42 cellular contexts compared by ENCODE assay signal in genomic region chr14:21634840-21635239, GRCh38. TPM values are rescaled to one million over a fixed set of nuclear protein-coding genes. Genes with fewer than 3 reads are reported as not detected.
"Had no signal": no experiment of that assay in that cellular context is flagged by ENCODE, and none has a peak within 500 bp of the region (broad histone marks: within the 10 kb centered on the region; RNA-seq: fewer than 3 reads in every experiment).

Gene OR10G2, minus strand, starts transcription at chr14:21634940. Its CDS starts 98 bp downstream, at chr14:21634842.

- DNase-seq: activated effector memory CD4-positive, alpha-beta T cell treated with anti-CD3 and anti-CD28 coated beads, Interleukin-2, amount 50 U/mL, for 16 hours; activated effector memory CD4-positive, alpha-beta T cell treated with Interleukin-2 at 50 U/mL for 16 hours; activated gamma-delta T cell; activated gamma-delta T cell treated with Interleukin-2 at 50 U/mL for 16 hours; activated naive CD4-positive, alpha-beta T cell; activated naive CD4-positive, alpha-beta T cell treated with anti-CD3 and anti-CD28 coated beads for 36 hours; activated naive CD4-positive, alpha-beta T cell treated with anti-CD3 and anti-CD28 coated beads, Interleukin-2, amount 10 ng/mL, durations not matched to agents 7 days and 5 days; activated naive CD4-positive, alpha-beta T cell treated with anti-CD3 and anti-CD28 coated beads, Interleukin-2, amount 50 U/mL, for 16 hours; activated naive CD4-positive, alpha-beta T cell treated with Interleukin-2 at 50 U/mL for 16 hours; activated naive CD8-positive, alpha-beta T cell treated with anti-CD3 and anti-CD28 coated beads for 36 hours; activated naive CD8-positive, alpha-beta T cell treated with anti-CD3 and anti-CD28 coated beads, Interleukin-2, amount 10 ng/mL, durations not matched to agents 7 days and 5 days; activated naive CD8-positive, alpha-beta T cell treated with anti-CD3 and anti-CD28 coated beads, Interleukin-2, amount 50 U/mL, for 24 hours; activated T-cell treated with anti-CD3 and anti-CD28 coated beads, Interleukin-2, amount 50 U/mL, for 1 hour; activated T-cell treated with anti-CD3 and anti-CD28 coated beads, Interleukin-2, amount 50 U/mL, for 24 hours; activated T-cell treated with anti-CD3 and anti-CD28 coated beads, Interleukin-2, amount 50 U/mL, for 48 hours; activated T-cell treated with anti-CD3 and anti-CD28 coated beads, Interleukin-2, amount 50 U/mL, for 72 hours; adrenal gland; amniotic stem cell; amygdala; anterior cingulate cortex; aorta; body of pancreas; brain microvascular endothelial cell; caudate nucleus; central memory CD4-positive, alpha-beta T cell; cerebellar nuclear complex had no signal

- H3K4me1 Mint-ChIP-seq: activated naive CD4-positive, alpha-beta T cell treated with anti-CD3 and anti-CD28 coated beads, Interleukin-2, amount 10 ng/mL, durations not matched to agents 7 days and 5 days; activated naive CD4-positive, alpha-beta T cell treated with anti-CD3 and anti-CD28 coated beads, Interleukin-2, amount 50 U/mL, for 24 hours; activated naive CD8-positive, alpha-beta T cell treated with anti-CD3 and anti-CD28 coated beads for 36 hours; activated naive CD8-positive, alpha-beta T cell treated with anti-CD3 and anti-CD28 coated beads, Interleukin-2, amount 10 ng/mL, durations not matched to agents 7 days and 5 days; activated naive CD8-positive, alpha-beta T cell treated with anti-CD3 and anti-CD28 coated beads, Interleukin-2, amount 50 U/mL, for 24 hours; activated T-helper 17 cell treated with anti-CD3 and anti-CD28 coated beads, Interleukin-2, amount 50 U/mL, for 72 hours; brain; central memory CD8-positive, alpha-beta T cell had no signal

- H3K36me3 ChIP-seq: adrenal gland, ascending aorta, brain microvascular endothelial cell, breast epithelium, cardiac muscle cell had no signal

- H3K9me3 Mint-ChIP-seq: activated naive CD4-positive, alpha-beta T cell treated with anti-CD3 and anti-CD28 coated beads for 36 hours; activated naive CD4-positive, alpha-beta T cell treated with anti-CD3 and anti-CD28 coated beads, Interleukin-2, amount 50 U/mL, for 24 hours; activated naive CD4-positive, alpha-beta T cell treated with anti-CD3 and anti-CD28 coated beads, Interleukin-2, amount 50 U/mL, for 72 hours; activated naive CD8-positive, alpha-beta T cell treated with anti-CD3 and anti-CD28 coated beads for 36 hours; activated T-cell treated with anti-CD3 and anti-CD28 coated beads, Interleukin-2, amount 50 U/mL, for 24 hours; activated T-helper 1 cell treated with anti-CD3 and anti-CD28 coated beads, Interleukin-12 subunit alpha, Interleukin-12 subunit beta, Interleukin-2, Interleukin-4 antibody, amounts not matched to agents 30 ng/mL and 10 ng/mL and 1 ng/mL, durations not matched to agents 14 hours and 24 hours and 36 hours; activated T-helper 17 cell treated with anti-CD3 and anti-CD28 coated beads, Interleukin-2, amount 50 U/mL, for 72 hours; central memory CD8-positive, alpha-beta T cell had no signal

- ATAC-seq: activated naive CD4-positive, alpha-beta T cell treated with anti-CD3 and anti-CD28 coated beads, Interleukin-2, amount 50 U/mL, for 72 hours; activated naive CD8-positive, alpha-beta T cell treated with anti-CD3 and anti-CD28 coated beads, Interleukin-2, amount 50 U/mL, for 24 hours; activated T-cell treated with anti-CD3 and anti-CD28 coated beads, Interleukin-2, amount 50 U/mL, for 72 hours; activated T-helper 17 cell treated with anti-CD3 and anti-CD28 coated beads, Interleukin-2, amount 50 U/mL, for 72 hours; body of pancreas had no signal

- FAIRE-seq: astrocyte had no signal

- H3K4me3 Mint-ChIP-seq: activated naive CD4-positive, alpha-beta T cell treated with anti-CD3 and anti-CD28 coated beads for 36 hours; activated naive CD4-positive, alpha-beta T cell treated with anti-CD3 and anti-CD28 coated beads, Interleukin-2, amount 10 ng/mL, durations not matched to agents 7 days and 5 days; activated naive CD4-positive, alpha-beta T cell treated with anti-CD3 and anti-CD28 coated beads, Interleukin-2, amount 50 U/mL, for 24 hours; activated naive CD8-positive, alpha-beta T cell; activated naive CD8-positive, alpha-beta T cell treated with anti-CD3 and anti-CD28 coated beads for 36 hours; activated naive CD8-positive, alpha-beta T cell treated with anti-CD3 and anti-CD28 coated beads, Interleukin-2, amount 10 ng/mL, durations not matched to agents 7 days and 5 days; activated naive CD8-positive, alpha-beta T cell treated with anti-CD3 and anti-CD28 coated beads, Interleukin-2, amount 50 U/mL, for 24 hours; activated T-cell treated with anti-CD3 and anti-CD28 coated beads, Interleukin-2, amount 50 U/mL, for 24 hours; activated T-cell treated with anti-CD3 and anti-CD28 coated beads, Interleukin-2, amount 50 U/mL, for 72 hours; activated T-helper 1 cell treated with anti-CD3 and anti-CD28 coated beads, Interleukin-12 subunit alpha, Interleukin-12 subunit beta, Interleukin-2, Interleukin-4 antibody, amounts not matched to agents 30 ng/mL and 10 ng/mL and 1 ng/mL, durations not matched to agents 14 hours and 24 hours and 36 hours; activated T-helper 17 cell treated with anti-CD3 and anti-CD28 coated beads, Interleukin-2, amount 50 U/mL, for 72 hours; brain; central memory CD8-positive, alpha-beta T cell had no signal

- H3K4me3 ChIP-seq: adrenal gland, ascending aorta, body of pancreas, breast epithelium, cardiac muscle cell had no signal

- H3K27ac Mint-ChIP-seq: activated naive CD4-positive, alpha-beta T cell treated with anti-CD3 and anti-CD28 coated beads for 36 hours; activated naive CD4-positive, alpha-beta T cell treated with anti-CD3 and anti-CD28 coated beads, Interleukin-2, amount 10 ng/mL, durations not matched to agents 7 days and 5 days; activated naive CD4-positive, alpha-beta T cell treated with anti-CD3 and anti-CD28 coated beads, Interleukin-2, amount 50 U/mL, for 24 hours; activated naive CD4-positive, alpha-beta T cell treated with anti-CD3 and anti-CD28 coated beads, Interleukin-2, amount 50 U/mL, for 72 hours; activated naive CD8-positive, alpha-beta T cell; activated naive CD8-positive, alpha-beta T cell treated with anti-CD3 and anti-CD28 coated beads for 36 hours; activated naive CD8-positive, alpha-beta T cell treated with anti-CD3 and anti-CD28 coated beads, Interleukin-2, amount 10 ng/mL, durations not matched to agents 7 days and 5 days; activated naive CD8-positive, alpha-beta T cell treated with anti-CD3 and anti-CD28 coated beads, Interleukin-2, amount 50 U/mL, for 24 hours; activated T-cell treated with anti-CD3 and anti-CD28 coated beads, Interleukin-2, amount 50 U/mL, for 24 hours; activated T-cell treated with anti-CD3 and anti-CD28 coated beads, Interleukin-2, amount 50 U/mL, for 72 hours; activated T-helper 1 cell treated with anti-CD3 and anti-CD28 coated beads, Interleukin-12 subunit alpha, Interleukin-12 subunit beta, Interleukin-2, Interleukin-4 antibody, amounts not matched to agents 30 ng/mL and 10 ng/mL and 1 ng/mL, durations not matched to agents 14 hours and 24 hours and 36 hours; activated T-helper 17 cell treated with anti-CD3 and anti-CD28 coated beads, Interleukin-2, amount 50 U/mL, for 72 hours; activated T-helper 2 cell treated with anti-CD3 and anti-CD28 coated beads, Interferon-gamma antibody, Interleukin-2, Interleukin-4, amounts not matched to agents 10 μg/mL and 5 μg/mL and 100 μg/mL, durations not matched to agents 14 hours and 24 hours and 36 hours; brain had no signal

- H3K27ac ChIP-seq: adrenal gland, ascending aorta, body of pancreas, brain microvascular endothelial cell, breast epithelium, cardiac muscle cell had no signal

- H3K4me1 ChIP-seq: adrenal gland, ascending aorta, body of pancreas, breast epithelium had no signal

- H3K27me3 Mint-ChIP-seq: brain had no signal

- H3K36me3 Mint-ChIP-seq: activated naive CD4-positive, alpha-beta T cell treated with anti-CD3 and anti-CD28 coated beads, Interleukin-2, amount 10 ng/mL, durations not matched to agents 7 days and 5 days; activated naive CD4-positive, alpha-beta T cell treated with anti-CD3 and anti-CD28 coated beads, Interleukin-2, amount 50 U/mL, for 24 hours; activated naive CD4-positive, alpha-beta T cell treated with anti-CD3 and anti-CD28 coated beads, Interleukin-2, amount 50 U/mL, for 72 hours; activated naive CD8-positive, alpha-beta T cell treated with anti-CD3 and anti-CD28 coated beads, Interleukin-2, amount 10 ng/mL, durations not matched to agents 7 days and 5 days; brain had no signal

- H3K27me3 ChIP-seq: adrenal gland, ascending aorta, body of pancreas, brain microvascular endothelial cell, breast epithelium, cardiac muscle cell had no signal

RNA-seq across cellular contexts. Expression of gene OR10G2, which starts in this region (rescaled TPM):
- total RNA-seq: activated naive CD4-positive, alpha-beta T cell treated with anti-CD3 and anti-CD28 coated beads for 36 hours; activated naive CD4-positive, alpha-beta T cell treated with anti-CD3 and anti-CD28 coated beads, Interleukin-2, amount 50 U/mL, for 72 hours; activated naive CD8-positive, alpha-beta T cell treated with anti-CD3 and anti-CD28 coated beads for 36 hours; activated naive CD8-positive, alpha-beta T cell treated with anti-CD3 and anti-CD28 coated beads, Interleukin-2, amount 10 ng/mL, durations not matched to agents 7 days and 5 days; activated T-cell treated with anti-CD3 and anti-CD28 coated beads, Interleukin-2, amount 50 U/mL, for 72 hours; activated T-helper 1 cell treated with anti-CD3 and anti-CD28 coated beads, Interleukin-12 subunit alpha, Interleukin-12 subunit beta, Interleukin-2, Interleukin-4 antibody, amounts not matched to agents 30 ng/mL and 10 ng/mL and 1 ng/mL, durations not matched to agents 14 hours and 24 hours and 36 hours; activated T-helper 17 cell treated with anti-CD3 and anti-CD28 coated beads, Interleukin-2, amount 50 U/mL, for 72 hours; activated T-helper 2 cell treated with anti-CD3 and anti-CD28 coated beads, Interferon-gamma antibody, Interleukin-2, Interleukin-4, amounts not matched to agents 10 μg/mL and 5 μg/mL and 100 μg/mL, durations not matched to agents 14 hours and 24 hours and 36 hours; adrenal gland; aorta; ascending aorta; astrocyte; body of pancreas; breast epithelium; cardiac muscle cell; cardiac septum; cerebellum; chondrocyte had no signal
- polyA plus RNA-seq: adipose tissue, adrenal gland, aorta, cardiac muscle cell had no signal
